Comparison of ENCODE assay signal across 8 cellular contexts in genomic region chr1:51518033-51518729, GRCh38. TPM values are rescaled to one million over a fixed set of nuclear protein-coding genes. Genes with fewer than 3 reads are reported as not detected.
DNase-seq lines count a peak whose midpoint lies in the region; ATAC-seq, FAIRE-seq and TF ChIP-seq lines count a peak whose summit lies in the region.

No MANE protein-coding gene starts in this region.

- CTCF ChIA-PET in A549 (lab: Yijun Ruan, JAX), result interaction anchor here (0.5 to 1.3 kb wide), 2 partner anchors 16 to 164 kb away, joined by 3 read pairs; no protein-coding TSS in a partner anchor

- H3K9me3 ChIP-seq in A549 (no peaks in the 10 kb centered on the region), neuron (ENCODE audit: low read length) (no peaks in the 10 kb centered on the region)

- under 1% methylated on average over 25 of the region's 26 CpGs for WGBS in A549 (ENCODE audit: missing lambda C conversion rate)

- peak overlapping the region; percentile 84 for H3K4me2 ChIP-seq in A549

- in situ Hi-C loops in GM13976 (cut with MboI; ENCODE audit: low sequenced_read_pairs, unreplicated experiment), result no loop called here

- ATAC-seq in A549 (peak; percentile 67 to 70), HG03175 (IDR thresholded peaks at IDR 0.05; ENCODE audit: unreplicated experiment) (peak; percentile 32)

- TF ChIP-seq POLR2A in A549 (IDR thresholded peaks at IDR 0.05; ENCODE audit: low read length), result no peak

- no peaks in the 10 kb centered on the region for H3K27me3 ChIP-seq in neuron (ENCODE audit: insufficient read depth, low read length)

- H3K27ac ChIP-seq in A549, result peak overlapping the region; percentile 90 to 99

- H2AFZ ChIP-seq in neuron (ENCODE audit: low read depth, low read length), result peak overlapping the region; percentile 97

- FAIRE-seq in A549 (lab: Jason Lieb, UNC), result no peak

- H3K4me3 ChIP-seq in A549, result peak overlapping the region; percentile 74
- peak overlapping the region; percentile 84 for H3K4me3 ChIP-seq in neuron (ENCODE audit: low read length)

- TF ChIP-seq CTCF in A549 (IDR thresholded peaks at IDR 0.05), result no peak
- no peak for TF ChIP-seq CTCF in GM13976 (IDR thresholded peaks at IDR 0.05; ENCODE audit: borderline replicate concordance, control extremely low read depth, extremely low read depth, insufficient read depth, missing control alignments)

- no peak; a peak in 1 of 5 replicates for TF ChIP-seq RAD21 in A549 (conservative IDR thresholded peaks at IDR 0.05 in 1 of 2, IDR thresholded peaks at IDR 0.05 in 1 of 2)

- no peak for TF ChIP-seq EP300 in A549 (IDR thresholded peaks at IDR 0.05)

- H3K4me1 ChIP-seq in A549 (peaks cover 24% of the 10 kb centered on the region; the same call in 2 of the 3 replicates), neuron (ENCODE audit: insufficient read depth, low read length) (peaks cover 17% of the 10 kb centered on the region)

- H3K36me3 ChIP-seq in neuron (ENCODE audit: insufficient read depth, low read length), result no peaks in the 10 kb centered on the region

- POLR2A ChIA-PET in A549 (lab: Yijun Ruan, JAX), result interaction anchor here (0.7 kb wide), 2 partner anchors 42 to 172 kb away, joined by 3 read pairs; no protein-coding TSS in a partner anchor

- DNase-seq in A549 (ENCODE audit: low read depth in 1 of 2, low spot score in 1 of 2) (peak; percentile 25 to 40), GM13976 (ENCODE audit: low spot score) (peak; percentile 58), OCI-M1 (lab: John Stamatoyannopoulos, UW) (peak; percentile 91), germinal center (ENCODE audit: low spot score) (peak; percentile 61), mesenteric fat pad (ENCODE audit: low spot score) (no peak)
- peak; percentile 19 for DNase-seq in activated effector memory CD4-positive, alpha-beta T cell treated with Interleukin-2 at 50 U/mL for 16 hours

TF ChIP-seq in A549, 52 proteins besides CTCF, POLR2A, EP300 and RAD21:
- TF ChIP-seq, protein P1, sequence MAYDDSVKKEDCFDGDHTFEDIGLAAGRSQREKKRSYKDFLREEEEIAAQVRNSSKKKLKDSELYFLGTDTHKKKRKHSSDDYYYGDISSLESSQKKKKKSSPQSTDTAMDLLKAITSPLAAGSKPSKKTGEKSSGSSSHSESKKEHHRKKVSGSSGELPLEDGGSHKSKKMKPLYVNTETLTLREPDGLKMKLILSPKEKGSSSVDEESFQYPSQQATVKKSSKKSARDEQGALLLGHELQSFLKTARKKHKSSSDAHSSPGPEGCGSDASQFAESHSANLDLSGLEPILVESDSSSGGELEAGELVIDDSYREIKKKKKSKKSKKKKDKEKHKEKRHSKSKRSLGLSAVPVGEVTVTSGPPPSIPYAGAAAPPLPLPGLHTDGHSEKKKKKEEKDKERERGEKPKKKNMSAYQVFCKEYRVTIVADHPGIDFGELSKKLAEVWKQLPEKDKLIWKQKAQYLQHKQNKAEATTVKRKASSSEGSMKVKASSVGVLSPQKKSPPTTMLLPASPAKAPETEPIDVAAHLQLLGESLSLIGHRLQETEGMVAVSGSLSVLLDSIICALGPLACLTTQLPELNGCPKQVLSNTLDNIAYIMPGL (CRISPR knock-in tag; IDR thresholded peaks at IDR 0.05; ENCODE audit: borderline replicate concordance), result no peak
- TF ChIP-seq HEYL (CRISPR knock-in tag; IDR thresholded peaks at IDR 0.05), result no peak
TF ChIP-seq in A549: peak in this region for 0.

RNA-seq across cellular contexts. Expression of gene EPS15, which starts 0.9 kb away (rescaled TPM):
- polyA plus RNA-seq in A549 (2011; rRNA removed) (33.4 and 35.4 TPM in 2 replicates), A549 (2017; fragmentation: RNase III; extraction: RNeasy Plus Mini Kit Qiagen cat#74134 plus additional on column Dnase treatment) (10.0 to 10.9 TPM (median 10.9 TPM) in 3 replicates)
- 5.5 and 5.8 TPM in 2 replicates for polyA plus RNA-seq in A549 (2012; cell fraction: cytosol; rRNA removed)
- 2.8 and 3.9 TPM in 2 replicates for polyA plus RNA-seq in A549 (2012; cell fraction: nucleus; rRNA removed)
- polyA minus RNA-seq in A549 (2011; rRNA and poly(A)+ RNA removed), result 19.9 and 20.6 TPM in 2 replicates
- 98.9 TPM for total RNA-seq in mesenteric fat pad
